Comparison of ENCODE assay signal across 12 cellular contexts in genomic region chr12:65609359-65609771, GRCh38.
DNase-seq lines count a peak whose midpoint lies in the region; ATAC-seq, FAIRE-seq and TF ChIP-seq lines count a peak whose summit lies in the region.
"Had no signal": no experiment of that assay in that cellular context is flagged by ENCODE, and none has a peak within 500 bp of the region (broad histone marks: within the 10 kb centered on the region; RNA-seq: fewer than 3 reads in every experiment).

No MANE protein-coding gene starts in this region.

- DNase-seq in AG09319 (ENCODE audit: extremely low read depth, low read depth): peak; percentile 30
- DNase-seq in HT1080 (ENCODE audit: low read depth): peak; percentile 99
- no peak for DNase-seq in GM12878 (ENCODE audit: low read depth, low spot score)
- peak; percentile 52 for DNase-seq in left kidney (ENCODE audit: low read depth, low spot score)
- DNase-seq in germinal center (ENCODE audit: low spot score): no peak
- no peak for DNase-seq in NOMO-1 (lab: John Stamatoyannopoulos, UW; ENCODE audit: unreplicated experiment in 2 of 2)
- DNase-seq in activated naive CD4-positive, alpha-beta T cell treated with anti-CD3 and anti-CD28 coated beads, Interleukin-2, amount 50 U/mL, for 16 hours: no peak
- DNase-seq: activated CD4-positive, alpha-beta T cell treated with anti-CD3 and anti-CD28 coated beads, Interleukin-2, amount 50 U/mL, for 1 hour; NCI-H2081 had no signal

- BruUV-seq in GM12878 (replicated peaks; lab: Mats Ljungman, UMichigan): no TSS peak

- WGBS in GM12878 (ENCODE audit: insufficient coverage, insufficient replicate concordance, low lambda C conversion rate, missing lambda C conversion rate): 60% methylated on average over 4 of the region's 4 CpGs

- POLR2A ChIA-PET in GM12878 (lab: Charles Lee): no interaction called here

- H3K36me3 ChIP-seq in GM12878 (ENCODE audit: control insufficient read depth in 2 of 2, insufficient read depth in 2 of 2, low read length in 1 of 2): no peaks in the 10 kb centered on the region

- RAD21 ChIA-PET in GM12878 (lab: Charles Lee; ENCODE audit: unreplicated experiment): no interaction called here

- no peaks in the 10 kb centered on the region; a peak in 1 of 4 replicates for H3K27me3 ChIP-seq in GM12878 (replicated peaks in 1 of 2; ENCODE audit: control insufficient read depth in 2 of 2, insufficient read depth in 2 of 2, low read length in 1 of 2)

- no peak overlapping the region for H2AFZ ChIP-seq in GM12878 (ENCODE audit: control insufficient read depth, low read depth, low read length)

- CTCF ChIA-PET in GM12878 (lab: Yijun Ruan, JAX): interaction anchor here (1.0 to 1.3 kb wide), 2 partner anchors 65 to 477 kb away, joined by 3 read pairs; no protein-coding TSS in a partner anchor

- TF ChIP-seq POLR2A in GM12878 (IDR thresholded peaks at IDR 0.05; ENCODE audit: low read depth, low read length): no peak

- H3K27ac ChIP-seq in GM12878 (ENCODE audit: control insufficient read depth, insufficient read depth): no peak overlapping the region
- H3K27ac ChIP-seq: HL-60 had no signal

- H4K20me1 ChIP-seq in GM12878 (ENCODE audit: control insufficient read depth, insufficient read depth): no peaks in the 10 kb centered on the region

- no peaks in the 10 kb centered on the region for H3K4me1 ChIP-seq in GM12878 (ENCODE audit: control insufficient read depth, insufficient read depth, low read length)

- FAIRE-seq in GM12878 (lab: Jason Lieb, UNC): no peak

- no peak overlapping the region for H3K4me2 ChIP-seq in GM12878 (ENCODE audit: control insufficient read depth, insufficient read depth)

- H3K9me3 ChIP-seq in GM12878 (replicated peaks; ENCODE audit: control insufficient read depth, insufficient read depth, low read length): no peaks in the 10 kb centered on the region

- TF ChIP-seq RAD21 in GM12878 (IDR thresholded peaks at IDR 0.05; ENCODE audit: insufficient read depth, low read depth, low read length): 0 out of 2 replicates have a peak, but pooled peaks have one; percentile 14

- SMC1A ChIA-PET in GM12878 (lab: Charles Lee; ENCODE audit: uncharacterized antibody, unreplicated experiment): interaction anchor here (1.2 to 1.4 kb wide), 2 partner anchors 49 to 53 kb away, joined by 3 read pairs; no protein-coding TSS in a partner anchor

- H3K4me3 ChIP-seq in GM12878: no peak overlapping the region

- in situ Hi-C loops in GM12878 (cut with MboI): no loop called here

- TF ChIP-seq EP300 in GM12878 (IDR thresholded peaks at IDR 0.05; ENCODE audit: borderline replicate concordance in 1 of 2, control insufficient read depth in 1 of 2, low read depth in 2 of 2, low read length in 2 of 2): no peak

- peak; percentile 3; the same call in 1 of the 2 replicates for TF ChIP-seq CTCF in AG09319 (IDR thresholded peaks at IDR 0.05; ENCODE audit: low read depth, low read length)
- 0 out of 6 replicates have a peak, but pooled peaks of 1 of the 3 experiments have one; percentile 18 for TF ChIP-seq CTCF in GM12878 (IDR thresholded peaks at IDR 0.05 in 2 of 3, conservative IDR thresholded peaks at IDR 0.05 in 1 of 3; ENCODE audit: control insufficient read depth in 2 of 3, extremely low read depth in 1 of 3, insufficient read depth in 1 of 3, low read depth in 3 of 3, low read length in 3 of 3)

- intact Hi-C loops in GM12878 (cut with micrococcal nuclease; ENCODE audit: unreplicated experiment): no loop called here

- no peak for ATAC-seq in GM12878
- no peak for ATAC-seq in GM18502 (IDR thresholded peaks at IDR 0.05; ENCODE audit: poor library complexity, unreplicated experiment)
- ATAC-seq: activated naive CD4-positive, alpha-beta T cell treated with anti-CD3 and anti-CD28 coated beads, Interleukin-2, amount 50 U/mL, for 72 hours had no signal

- no peak overlapping the region for H3K9ac ChIP-seq in GM12878 (ENCODE audit: control insufficient read depth, insufficient read depth, low read length)

- no peaks in the 10 kb centered on the region for H3K79me2 ChIP-seq in GM12878 (ENCODE audit: control insufficient read depth, insufficient read depth, low read length)

TF ChIP-seq in GM12878, 131 proteins besides CTCF, POLR2A, EP300 and RAD21:
- TF ChIP-seq ZSCAN29 (IDR thresholded peaks at IDR 0.05) (no peak), POU2F2 (IDR thresholded peaks at IDR 0.05; ENCODE audit: borderline replicate concordance, low read depth, low read length) (no peak), GABPA (IDR thresholded peaks at IDR 0.05; ENCODE audit: low read depth) (no peak), FOXK2 (IDR thresholded peaks at IDR 0.05) (no peak), CREB1 (IDR thresholded peaks at IDR 0.05; ENCODE audit: low read depth) (no peak), CHD1 (IDR thresholded peaks at IDR 0.05; ENCODE audit: low read depth, low read length) (no peak), BCLAF1 (IDR thresholded peaks at IDR 0.05) (no peak), SP1 (IDR thresholded peaks at IDR 0.05; ENCODE audit: low read depth, low read length) (no peak), FOXM1 (IDR thresholded peaks at IDR 0.05; ENCODE audit: low read depth, low read length) (no peak), TCF12 (IDR thresholded peaks at IDR 0.05; ENCODE audit: low read depth, low read length) (no peak), SMAD1 (IDR thresholded peaks at IDR 0.05; ENCODE audit: low read depth, partially characterized antibody) (no peak), SMARCA5 (IDR thresholded peaks at IDR 0.05) (no peak), MEF2B (IDR thresholded peaks at IDR 0.05; ENCODE audit: partially characterized antibody, poor library complexity, severe bottlenecking) (no peak), IKZF2 (IDR thresholded peaks at IDR 0.05) (no peak), SIN3A (IDR thresholded peaks at IDR 0.05; ENCODE audit: low read depth, low read length) (no peak)
- TF ChIP-seq, protein P1, sequence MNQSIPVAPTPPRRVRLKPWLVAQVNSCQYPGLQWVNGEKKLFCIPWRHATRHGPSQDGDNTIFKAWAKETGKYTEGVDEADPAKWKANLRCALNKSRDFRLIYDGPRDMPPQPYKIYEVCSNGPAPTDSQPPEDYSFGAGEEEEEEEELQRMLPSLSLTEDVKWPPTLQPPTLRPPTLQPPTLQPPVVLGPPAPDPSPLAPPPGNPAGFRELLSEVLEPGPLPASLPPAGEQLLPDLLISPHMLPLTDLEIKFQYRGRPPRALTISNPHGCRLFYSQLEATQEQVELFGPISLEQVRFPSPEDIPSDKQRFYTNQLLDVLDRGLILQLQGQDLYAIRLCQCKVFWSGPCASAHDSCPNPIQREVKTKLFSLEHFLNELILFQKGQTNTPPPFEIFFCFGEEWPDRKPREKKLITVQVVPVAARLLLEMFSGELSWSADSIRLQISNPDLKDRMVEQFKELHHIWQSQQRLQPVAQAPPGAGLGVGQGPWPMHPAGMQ (IDR thresholded peaks at IDR 0.05; ENCODE audit: borderline replicate concordance): no peak
- TF ChIP-seq, protein P2, sequence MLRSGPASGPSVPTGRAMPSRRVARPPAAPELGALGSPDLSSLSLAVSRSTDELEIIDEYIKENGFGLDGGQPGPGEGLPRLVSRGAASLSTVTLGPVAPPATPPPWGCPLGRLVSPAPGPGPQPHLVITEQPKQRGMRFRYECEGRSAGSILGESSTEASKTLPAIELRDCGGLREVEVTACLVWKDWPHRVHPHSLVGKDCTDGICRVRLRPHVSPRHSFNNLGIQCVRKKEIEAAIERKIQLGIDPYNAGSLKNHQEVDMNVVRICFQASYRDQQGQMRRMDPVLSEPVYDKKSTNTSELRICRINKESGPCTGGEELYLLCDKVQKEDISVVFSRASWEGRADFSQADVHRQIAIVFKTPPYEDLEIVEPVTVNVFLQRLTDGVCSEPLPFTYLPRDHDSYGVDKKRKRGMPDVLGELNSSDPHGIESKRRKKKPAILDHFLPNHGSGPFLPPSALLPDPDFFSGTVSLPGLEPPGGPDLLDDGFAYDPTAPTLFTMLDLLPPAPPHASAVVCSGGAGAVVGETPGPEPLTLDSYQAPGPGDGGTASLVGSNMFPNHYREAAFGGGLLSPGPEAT (IDR thresholded peaks at IDR 0.05; ENCODE audit: low read depth): no peak

Comparison
In these comparisons a context has a peak if more than half of its experiments do, and no peak if none do; other contexts are left out.
1. DNase-seq: peak in AG09319 (single experiment), HT1080 (single experiment) and left kidney (single experiment); none in GM12878 (single experiment), germinal center (single experiment), NOMO-1 (0 of 2) and activated naive CD4-positive, alpha-beta T cell treated with anti-CD3 and anti-CD28 coated beads, Interleukin-2, amount 50 U/mL, for 16 hours (single experiment).